In genomic region chr1:6580588-6581270, GRCh38 we compare ENCODE assay signal across 8 cellular contexts. TPM values are rescaled to one million over a fixed set of nuclear protein-coding genes. Genes with fewer than 3 reads are reported as not detected.
DNase-seq lines count a peak whose midpoint lies in the region; ATAC-seq lines count a peak whose summit lies in the region.

No MANE protein-coding gene starts in this region.

- POLR2A ChIA-PET in activated CD4-positive, alpha-beta memory T cell treated with anti-CD3 and anti-CD28 coated beads, Interleukin-2, amount 10 ng/mL, durations not matched to agents 7 days and 5 days (lab: Charles Lee): interaction anchor here (0.7 to 6.2 kb wide), 11 partner anchors 8 to 204 kb away, joined by 3 to 94 read pairs (median 4); partner anchors contain the start of genes KLHL21, NOL9, PHF13 and TAS1R1

- no peaks in the 10 kb centered on the region for H3K9me3 ChIP-seq in skeletal muscle tissue (ENCODE audit: control insufficient read depth in 3 of 3, low read length in 3 of 3)

- intact Hi-C loops in left ventricle myocardium superior (cut with micrococcal nuclease): no loop called here

- CTCF ChIA-PET in activated CD4-positive, alpha-beta memory T cell treated with anti-CD3 and anti-CD28 coated beads, Interleukin-2, amount 10 ng/mL, durations not matched to agents 7 days and 5 days (lab: Charles Lee): interaction anchor here (0.7 to 2.4 kb wide), 11 partner anchors 20 to 143 kb away, joined by 3 to 11 read pairs (median 4); partner anchors contain the start of genes DNAJC11, KLHL21, NOL9 and PLEKHG5

- H3K27me3 Mint-ChIP-seq in activated T-cell treated with anti-CD3 and anti-CD28 coated beads, Interleukin-2, amount 50 U/mL, for 4 hours (ENCODE audit: low read depth): no peaks in the 10 kb centered on the region
- H3K27me3 Mint-ChIP-seq in activated CD4-positive, alpha-beta memory T cell treated with anti-CD3 and anti-CD28 coated beads, Interleukin-2, amount 10 ng/mL, durations not matched to agents 7 days and 5 days: no peaks in the 10 kb centered on the region

- H3K4me3 Mint-ChIP-seq in activated T-cell treated with anti-CD3 and anti-CD28 coated beads, Interleukin-2, amount 50 U/mL, for 4 hours: peak overlapping the region; percentile 88
- H3K4me3 Mint-ChIP-seq in activated CD4-positive, alpha-beta memory T cell treated with anti-CD3 and anti-CD28 coated beads, Interleukin-2, amount 10 ng/mL, durations not matched to agents 7 days and 5 days: peak overlapping the region; percentile 83

- H3K4me3 ChIP-seq in skeletal muscle tissue (ENCODE audit: low read length in 3 of 3): peak overlapping the region; percentile 73 to 88 (median 86)

- H3K36me3 Mint-ChIP-seq in activated T-cell treated with anti-CD3 and anti-CD28 coated beads, Interleukin-2, amount 50 U/mL, for 4 hours (ENCODE audit: insufficient read depth): no peaks in the 10 kb centered on the region
- peaks cover 5% of the 10 kb centered on the region for H3K36me3 Mint-ChIP-seq in activated CD4-positive, alpha-beta memory T cell treated with anti-CD3 and anti-CD28 coated beads, Interleukin-2, amount 10 ng/mL, durations not matched to agents 7 days and 5 days (ENCODE audit: low read depth)

- H3K27ac Mint-ChIP-seq in activated CD4-positive, alpha-beta memory T cell treated with anti-CD3 and anti-CD28 coated beads, Interleukin-2, amount 10 ng/mL, durations not matched to agents 7 days and 5 days: peak overlapping the region; percentile 85

- peaks cover 0 to 3% (median 0%) of the 10 kb centered on the region in 3 donors for H3K36me3 ChIP-seq in skeletal muscle tissue (ENCODE audit: control insufficient read depth in 3 of 3, insufficient read depth in 3 of 3, low read length in 3 of 3)

- H3K4me1 Mint-ChIP-seq in activated T-cell treated with anti-CD3 and anti-CD28 coated beads, Interleukin-2, amount 50 U/mL, for 4 hours (ENCODE audit: low read depth): peaks cover 40% of the 10 kb centered on the region
- peaks cover 41% of the 10 kb centered on the region for H3K4me1 Mint-ChIP-seq in activated CD4-positive, alpha-beta memory T cell treated with anti-CD3 and anti-CD28 coated beads, Interleukin-2, amount 10 ng/mL, durations not matched to agents 7 days and 5 days

- H3K4me1 ChIP-seq in skeletal muscle tissue (ENCODE audit: control insufficient read depth in 3 of 3, insufficient read depth in 3 of 3, low read length in 3 of 3): peaks cover 34 to 52% (median 51%) of the 10 kb centered on the region in 3 donors

- H3K27me3 ChIP-seq in skeletal muscle tissue (ENCODE audit: control insufficient read depth in 3 of 3, insufficient read depth in 3 of 3, low read length in 3 of 3): no peaks in the 10 kb centered on the region

- peak overlapping the region; percentile 97 for H3K27ac ChIP-seq in skeletal muscle tissue (ENCODE audit: low read depth, low read length)

- no peak for ATAC-seq in activated T-cell treated with anti-CD3 and anti-CD28 coated beads, Interleukin-2, amount 50 U/mL, for 4 hours
- ATAC-seq in left ventricle myocardium superior: peak; percentile 1

- no peaks in the 10 kb centered on the region for H3K9me3 Mint-ChIP-seq in activated T-cell treated with anti-CD3 and anti-CD28 coated beads, Interleukin-2, amount 50 U/mL, for 4 hours
- no peaks in the 10 kb centered on the region for H3K9me3 Mint-ChIP-seq in activated CD4-positive, alpha-beta memory T cell treated with anti-CD3 and anti-CD28 coated beads, Interleukin-2, amount 10 ng/mL, durations not matched to agents 7 days and 5 days

- DNase-seq in activated T-cell treated with anti-CD3 and anti-CD28 coated beads, Interleukin-2, amount 50 U/mL, for 4 hours: no peak
- no peak for DNase-seq in activated T-cell treated with anti-CD3 and anti-CD28 coated beads for 4 hours
- DNase-seq in activated CD4-positive, alpha-beta memory T cell treated with anti-CD3 and anti-CD28 coated beads, Interleukin-2, amount 10 ng/mL, durations not matched to agents 7 days and 5 days: peak; percentile 27
- peak; percentile 35 for DNase-seq in left ventricle myocardium superior
- DNase-seq in foreskin melanocyte: no peak
- no peak for DNase-seq in amniotic stem cell (lab: John Stamatoyannopoulos, UW)
- DNase-seq in stimulated activated CD4-positive, alpha-beta T cell treated with anti-CD3 and anti-CD28 coated beads, Interleukin-4, amount 100 ng/mL, for 24 hours: no peak

- H3K9ac ChIP-seq in skeletal muscle tissue (ENCODE audit: low read depth in 1 of 3, low read length in 3 of 3): peak overlapping the region; percentile 85 to 88 (median 88)

RNA-seq across cellular contexts. Expression of gene ZBTB48, which starts 0.9 kb away (rescaled TPM):
- 10 to 100 TPM; 32.1 to 37.6 (median 33.7) TPM for total RNA-seq in activated T-cell treated with anti-CD3 and anti-CD28 coated beads, Interleukin-2, amount 50 U/mL, for 4 hours
- total RNA-seq in activated CD4-positive, alpha-beta memory T cell treated with anti-CD3 and anti-CD28 coated beads, Interleukin-2, amount 10 ng/mL, durations not matched to agents 7 days and 5 days: 10 to 100 TPM; 33.2 to 42.3 TPM
- 13.3 TPM for total RNA-seq in left ventricle myocardium superior
- 10.4 TPM for total RNA-seq in skeletal muscle tissue

RNA-seq across cellular contexts. Expression of gene KLHL21, which starts 21.9 kb away (rescaled TPM):
- 10 to 100 TPM; 49.5 to 54.9 (median 51.4) TPM for total RNA-seq in activated T-cell treated with anti-CD3 and anti-CD28 coated beads, Interleukin-2, amount 50 U/mL, for 4 hours
- total RNA-seq in activated CD4-positive, alpha-beta memory T cell treated with anti-CD3 and anti-CD28 coated beads, Interleukin-2, amount 10 ng/mL, durations not matched to agents 7 days and 5 days: 10 to 100 TPM; 26.7 to 27.0 TPM
- 131 TPM for total RNA-seq in left ventricle myocardium superior
- 27.1 TPM for total RNA-seq in skeletal muscle tissue

RNA-seq across cellular contexts. Expression of gene TAS1R1, which starts 25.6 kb away (rescaled TPM):
- total RNA-seq in activated T-cell treated with anti-CD3 and anti-CD28 coated beads, Interleukin-2, amount 50 U/mL, for 4 hours: not detected
- total RNA-seq in activated CD4-positive, alpha-beta memory T cell treated with anti-CD3 and anti-CD28 coated beads, Interleukin-2, amount 10 ng/mL, durations not matched to agents 7 days and 5 days: under 1 TPM in 1 of 2 experiments, not detected in 1; 0.08 TPM
- total RNA-seq in left ventricle myocardium superior (not detected), skeletal muscle tissue (5.7 TPM)

RNA-seq across cellular contexts. Expression of gene NOL9, which starts 26.4 kb away (rescaled TPM):
- 10 to 100 TPM; 69.3 to 80.2 (median 76.5) TPM for total RNA-seq in activated T-cell treated with anti-CD3 and anti-CD28 coated beads, Interleukin-2, amount 50 U/mL, for 4 hours
- 10 to 100 TPM; 39.1 to 40.8 TPM for total RNA-seq in activated CD4-positive, alpha-beta memory T cell treated with anti-CD3 and anti-CD28 coated beads, Interleukin-2, amount 10 ng/mL, durations not matched to agents 7 days and 5 days
- 12.9 TPM for total RNA-seq in left ventricle myocardium superior
- 24.0 TPM for total RNA-seq in skeletal muscle tissue

RNA-seq across cellular contexts. Expression of gene PHF13, which starts 32.8 kb away (rescaled TPM):
- total RNA-seq in activated T-cell treated with anti-CD3 and anti-CD28 coated beads, Interleukin-2, amount 50 U/mL, for 4 hours: 10 to 100 TPM; 10.5 to 14.4 (median 10.9) TPM
- 10 to 100 TPM; 15.4 to 17.2 TPM for total RNA-seq in activated CD4-positive, alpha-beta memory T cell treated with anti-CD3 and anti-CD28 coated beads, Interleukin-2, amount 10 ng/mL, durations not matched to agents 7 days and 5 days
- total RNA-seq in left ventricle myocardium superior (7.5 TPM), skeletal muscle tissue (17.7 TPM)

Comparison
In these comparisons a context has a peak if more than half of its experiments do, and no peak if none do; other contexts are left out.
1. DNase-seq: peak in activated CD4-positive, alpha-beta memory T cell treated with anti-CD3 and anti-CD28 coated beads, Interleukin-2, amount 10 ng/mL, durations not matched to agents 7 days and 5 days (single experiment) and left ventricle myocardium superior (single experiment); none in activated T-cell treated with anti-CD3 and anti-CD28 coated beads, Interleukin-2, amount 50 U/mL, for 4 hours (single experiment), activated T-cell treated with anti-CD3 and anti-CD28 coated beads for 4 hours (single experiment), foreskin melanocyte (single experiment), amniotic stem cell (single experiment) and stimulated activated CD4-positive, alpha-beta T cell treated with anti-CD3 and anti-CD28 coated beads, Interleukin-4, amount 100 ng/mL, for 24 hours (single experiment).